In the genomic region with DNA sequence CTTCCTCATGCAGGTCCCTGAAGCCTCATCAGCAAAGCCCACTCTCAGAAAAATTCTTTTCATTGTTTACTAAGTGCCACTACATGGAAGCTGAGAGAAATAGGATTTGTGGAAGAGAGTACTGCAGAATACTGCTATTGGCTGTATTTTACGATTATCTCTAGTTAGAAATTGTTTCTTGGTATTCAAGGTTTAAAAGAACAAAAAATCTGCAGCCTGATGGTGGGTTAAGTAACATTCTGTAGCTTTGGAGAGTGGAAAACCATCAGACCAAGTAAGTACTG, we compare ENCODE assay signal across 8 cellular contexts. TPM values are rescaled to one million over a fixed set of nuclear protein-coding genes. Genes with fewer than 3 reads are reported as not detected.
DNase-seq lines count a peak whose midpoint lies in the region; ATAC-seq and TF ChIP-seq lines count a peak whose summit lies in the region.
"Had no signal": no experiment of that assay in that cellular context is flagged by ENCODE, and none has a peak within 500 bp of the region (broad histone marks: within the 10 kb centered on the region; RNA-seq: fewer than 3 reads in every experiment).

No MANE protein-coding gene starts in this region.

- peak overlapping the region; percentile 47 for H3K4me3 ChIP-seq in GM12865 (ENCODE audit: low read depth, low read length)
- peak overlapping the region; percentile 22 to 38 (median 32) for H3K4me3 ChIP-seq in skeletal muscle tissue (ENCODE audit: low read length in 3 of 3)

- H3K27me3 Mint-ChIP-seq in T-helper 17 cell = peaks cover 4% of the 10 kb centered on the region

- peaks cover 2% of the 10 kb centered on the region for H3K36me3 Mint-ChIP-seq in T-helper 17 cell (ENCODE audit: low read depth)

- peaks cover 24 to 25% (median 24%) of the 10 kb centered on the region in 3 donors for H3K36me3 ChIP-seq in skeletal muscle tissue (ENCODE audit: control insufficient read depth in 3 of 3, insufficient read depth in 3 of 3, low read length in 3 of 3)

- H3K27ac ChIP-seq in skeletal muscle tissue (ENCODE audit: low read depth, low read length) = peak overlapping the region; percentile 18

- H3K9ac ChIP-seq in skeletal muscle tissue (ENCODE audit: low read depth in 1 of 3, low read length in 3 of 3) = peak overlapping the region in 2 of 3 donors; percentile 20 to 60

- H3K4me3 Mint-ChIP-seq in T-helper 17 cell = peak overlapping the region; percentile 70

- peaks cover 8% of the 10 kb centered on the region for H3K4me1 Mint-ChIP-seq in T-helper 17 cell

- no peak for TF ChIP-seq CTCF in GM12865 (IDR thresholded peaks at IDR 0.05; ENCODE audit: insufficient read depth, low read depth, low read length, missing control alignments)

- H3K9me3 ChIP-seq in T-helper 17 cell (ENCODE audit: control insufficient read depth, low read length, poor library complexity, severe bottlenecking) (no peaks in the 10 kb centered on the region), skeletal muscle tissue (ENCODE audit: control insufficient read depth in 3 of 3, low read length in 3 of 3) (no peaks in the 10 kb centered on the region)

- ATAC-seq in T-helper 17 cell (no peak), GM19455 (IDR thresholded peaks at IDR 0.05; ENCODE audit: unreplicated experiment) (no peak)

- H3K27me3 ChIP-seq in skeletal muscle tissue (ENCODE audit: control insufficient read depth in 3 of 3, insufficient read depth in 3 of 3, low read length in 3 of 3) = peaks cover 10 to 26% (median 16%) of the 10 kb centered on the region in 3 donors

- H3K27ac Mint-ChIP-seq in T-helper 17 cell = peak overlapping the region; percentile 27

- H3K4me1 ChIP-seq in skeletal muscle tissue (ENCODE audit: control insufficient read depth in 3 of 3, insufficient read depth in 3 of 3, low read length in 3 of 3) = peaks cover 19 to 39% (median 25%) of the 10 kb centered on the region in 3 donors

- DNase-seq in GM12865 (ENCODE audit: low read depth) = no peak
- DNase-seq in T-helper 17 cell = no peak
- peak; percentile 31 for DNase-seq in fibroblast of peridontal ligament (ENCODE audit: extremely low read depth)
- DNase-seq in GOT3 (lab: John Stamatoyannopoulos, UW) = no peak
- DNase-seq in cerebellar cortex (ENCODE audit: low spot score) = no peak
- DNase-seq: NCI-H1105 treated with DMSO at 0.1 percent for 48 hours had no signal

RNA-seq across cellular contexts. Expression of a gene that starts 27.3 kb away (rescaled TPM):
- total RNA-seq in T-helper 17 cell (100 to 1,000 TPM in 1 of 2 donors, 10 to 100 TPM in 1; 98.4 to 123 TPM), skeletal muscle tissue (98.1 TPM)

RNA-seq across cellular contexts. Expression of a gene that starts 28.3 kb away (rescaled TPM):
- 10 to 100 TPM; 62.1 to 73.4 TPM for total RNA-seq in T-helper 17 cell
- total RNA-seq in skeletal muscle tissue = 28.7 TPM

RNA-seq across cellular contexts. Expression of a gene that starts 44.5 kb away (rescaled TPM):
- total RNA-seq in T-helper 17 cell (100 to 1,000 TPM; 124 TPM), skeletal muscle tissue (60.5 TPM)
